8 cellular contexts compared by ENCODE assay signal in genomic region chr1:33007190-33008050, GRCh38. TPM values are rescaled to one million over a fixed set of nuclear protein-coding genes. Genes with fewer than 3 reads are reported as not detected.
A peak's percentile ranks its signal among the peaks of the same experiment; 100 is the strongest.
DNase-seq lines count a peak whose midpoint lies in the region; ATAC-seq and TF ChIP-seq lines count a peak whose summit lies in the region.

No MANE protein-coding gene starts in this region.

- TF ChIP-seq EP300 in stomach (IDR thresholded peaks at IDR 0.05) = no peak

- H3K27ac ChIP-seq in MM.1S (ENCODE audit: low read length) = no peak overlapping the region
- peak overlapping the region; percentile 22 for H3K27ac ChIP-seq in angular gyrus (ENCODE audit: low read depth, low read length)
- peak overlapping the region in 1 of 2 donors; percentile 38 for H3K27ac ChIP-seq in right atrium auricular region
- peak overlapping the region; percentile 53 to 84 (median 77) for H3K27ac ChIP-seq in stomach
- no peak overlapping the region for H3K27ac ChIP-seq in coronary artery

- H3K4me2 ChIP-seq in MM.1S (ENCODE audit: low read depth, low read length) = no peak overlapping the region

- intact Hi-C loops in stomach (cut with DNase I; ENCODE audit: low total_unique reads) = loop anchor here (10.0 kb wide), 1 partner anchor 73 kb away; no protein-coding TSS in a partner anchor

- no peaks in the 10 kb centered on the region for H3K9me2 ChIP-seq in MM.1S (replicated peaks; ENCODE audit: insufficient read depth, low read length)

- 33 to 52% (median 47%) methylated on average over 6 of the region's 6 CpGs for WGBS in stomach, 5 donors

- no peak overlapping the region for H3K9ac ChIP-seq in MM.1S (ENCODE audit: low read length)

- H3K9me3 ChIP-seq in MM.1S (replicated peaks; ENCODE audit: insufficient read depth, low read length) (no peaks in the 10 kb centered on the region), right atrium auricular region (no peaks in the 10 kb centered on the region), stomach (no peaks in the 10 kb centered on the region)

- H3K36me3 ChIP-seq in MM.1S (replicated peaks; ENCODE audit: insufficient read depth, low read length) (peaks cover 27% of the 10 kb centered on the region), right atrium auricular region (peaks cover 14% of the 10 kb centered on the region), stomach (peaks cover 8 to 24% (median 17%) of the 10 kb centered on the region in 4 donors)

- TF ChIP-seq POLR2A in stomach (IDR thresholded peaks at IDR 0.05) = no peak

- peak; percentile 14 for TF ChIP-seq CTCF in MM.1S (IDR thresholded peaks at IDR 0.05; ENCODE audit: low read length)
- peak in 1 of 2 donors; percentile 57 for TF ChIP-seq CTCF in right atrium auricular region (IDR thresholded peaks at IDR 0.05)
- peak in 3 of 7 experiments; percentile 23 to 41 (median 27) for TF ChIP-seq CTCF in stomach (IDR thresholded peaks at IDR 0.05)
- no peak for TF ChIP-seq CTCF in coronary artery (IDR thresholded peaks at IDR 0.05)

- no peaks in the 10 kb centered on the region for H3K79me2 ChIP-seq in MM.1S (ENCODE audit: low read length)

- H3K4me1 ChIP-seq in MM.1S (ENCODE audit: low read length) (0 out of 2 replicates have a peak, but pooled peaks cover 12% of the 10 kb centered on the region), right atrium auricular region (peaks cover 0 to 71% of the 10 kb centered on the region in 2 donors), stomach (peaks cover 58 to 80% (median 67%) of the 10 kb centered on the region in 4 donors)

- no peak for ATAC-seq in HG02840 (IDR thresholded peaks at IDR 0.05; ENCODE audit: low FRiP score, unreplicated experiment)

- DNase-seq in NCI-H2171 treated with DMSO at 0.1 percent for 48 hours (lab: John Stamatoyannopoulos, UW) (peak; percentile 55), NCI-H2171 (lab: John Stamatoyannopoulos, UW) (no peak), MM.1S (no peak), right atrium auricular region (ENCODE audit: low spot score) (peak; percentile 81), stomach (peak; percentile 56), coronary artery (ENCODE audit: low spot score) (no peak)

- H3K4me3 ChIP-seq in MM.1S (ENCODE audit: low read length) (no peak overlapping the region), right atrium auricular region (no peak overlapping the region), stomach (no peak overlapping the region), coronary artery (no peak overlapping the region)

- no peak overlapping the region for H2AFZ ChIP-seq in MM.1S (ENCODE audit: low read length)

- H3F3A ChIP-seq in MM.1S (ENCODE audit: insufficient read depth, low read length) = no peaks in the 10 kb centered on the region

- no peaks in the 10 kb centered on the region for H3K27me3 ChIP-seq in MM.1S (replicated peaks; ENCODE audit: insufficient read depth, low read length)
- no peaks in the 10 kb centered on the region for H3K27me3 ChIP-seq in right atrium auricular region
- H3K27me3 ChIP-seq in stomach = no peaks in the 10 kb centered on the region

- H4K20me1 ChIP-seq in MM.1S (ENCODE audit: insufficient read depth, low read length) = no peaks in the 10 kb centered on the region

RNA-seq across cellular contexts. Expression of gene AK2, which starts 29.3 kb away (rescaled TPM):
- total RNA-seq in right atrium auricular region (100 to 1,000 TPM; 120 to 162 TPM), stomach (100 to 1,000 TPM in 4 of 5 donors, 10 to 100 TPM in 1; 71.0 to 263 (median 124) TPM)
- 100 to 1,000 TPM in 2 of 3 donors, 10 to 100 TPM in 1; 98.8 to 129 (median 107) TPM for polyA plus RNA-seq in stomach

RNA-seq across cellular contexts. Expression of gene RNF19B, which starts 42.8 kb away (rescaled TPM):
- 10 to 100 TPM; 10.2 to 10.3 TPM for total RNA-seq in right atrium auricular region
- total RNA-seq in stomach = 10 to 100 TPM in 3 of 5 donors, 1 to 10 TPM in 1, under 1 TPM in 1; 0.58 to 29.5 (median 10.3) TPM
- 10 to 100 TPM in 1 of 3 donors, 1 to 10 TPM in 2; 9.1 to 10.4 (median 9.1) TPM for polyA plus RNA-seq in stomach

Comparison
In these comparisons a context has a peak if more than half of its experiments do, and no peak if none do; other contexts are left out.
1. DNase-seq: peak in NCI-H2171 treated with DMSO at 0.1 percent for 48 hours (single experiment), right atrium auricular region (single experiment) and stomach (single experiment); none in NCI-H2171 (single experiment), MM.1S (single experiment) and coronary artery (single experiment).
2. H3K27ac ChIP-seq: peak in angular gyrus (single experiment) and stomach (5 of 5); none in MM.1S (single experiment) and coronary artery (0 of 2).